ENCODE assay signal across 1 cellular context in the genomic region with DNA sequence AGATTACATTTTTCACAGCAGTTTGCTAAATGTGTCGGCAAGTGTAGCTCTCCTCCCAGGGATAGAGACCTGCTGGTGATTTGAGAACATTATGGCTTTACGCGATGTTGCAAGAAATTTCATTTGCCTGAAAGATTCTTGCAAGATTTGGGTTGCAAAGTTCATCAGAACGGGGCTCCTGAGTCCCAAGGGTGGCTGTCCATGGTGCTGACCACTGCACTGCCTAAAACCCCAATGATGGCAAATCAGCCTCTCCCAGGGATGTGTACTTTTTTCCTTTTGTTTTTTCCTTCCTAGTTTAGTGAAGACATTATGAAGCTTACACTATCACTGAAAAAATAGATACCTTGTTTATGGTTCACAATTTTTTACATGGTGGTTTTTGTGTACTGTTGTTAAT.
A peak's percentile ranks its signal among the peaks of the same experiment; 100 is the strongest.
TF ChIP-seq lines count a peak whose summit lies in the region.

No MANE protein-coding gene starts in this region.

TF ChIP-seq in WTC11, 78 proteins besides CTCF, POLR2A, EP300 and RAD21 (continued from another document):
- TF ChIP-seq, protein P1, sequence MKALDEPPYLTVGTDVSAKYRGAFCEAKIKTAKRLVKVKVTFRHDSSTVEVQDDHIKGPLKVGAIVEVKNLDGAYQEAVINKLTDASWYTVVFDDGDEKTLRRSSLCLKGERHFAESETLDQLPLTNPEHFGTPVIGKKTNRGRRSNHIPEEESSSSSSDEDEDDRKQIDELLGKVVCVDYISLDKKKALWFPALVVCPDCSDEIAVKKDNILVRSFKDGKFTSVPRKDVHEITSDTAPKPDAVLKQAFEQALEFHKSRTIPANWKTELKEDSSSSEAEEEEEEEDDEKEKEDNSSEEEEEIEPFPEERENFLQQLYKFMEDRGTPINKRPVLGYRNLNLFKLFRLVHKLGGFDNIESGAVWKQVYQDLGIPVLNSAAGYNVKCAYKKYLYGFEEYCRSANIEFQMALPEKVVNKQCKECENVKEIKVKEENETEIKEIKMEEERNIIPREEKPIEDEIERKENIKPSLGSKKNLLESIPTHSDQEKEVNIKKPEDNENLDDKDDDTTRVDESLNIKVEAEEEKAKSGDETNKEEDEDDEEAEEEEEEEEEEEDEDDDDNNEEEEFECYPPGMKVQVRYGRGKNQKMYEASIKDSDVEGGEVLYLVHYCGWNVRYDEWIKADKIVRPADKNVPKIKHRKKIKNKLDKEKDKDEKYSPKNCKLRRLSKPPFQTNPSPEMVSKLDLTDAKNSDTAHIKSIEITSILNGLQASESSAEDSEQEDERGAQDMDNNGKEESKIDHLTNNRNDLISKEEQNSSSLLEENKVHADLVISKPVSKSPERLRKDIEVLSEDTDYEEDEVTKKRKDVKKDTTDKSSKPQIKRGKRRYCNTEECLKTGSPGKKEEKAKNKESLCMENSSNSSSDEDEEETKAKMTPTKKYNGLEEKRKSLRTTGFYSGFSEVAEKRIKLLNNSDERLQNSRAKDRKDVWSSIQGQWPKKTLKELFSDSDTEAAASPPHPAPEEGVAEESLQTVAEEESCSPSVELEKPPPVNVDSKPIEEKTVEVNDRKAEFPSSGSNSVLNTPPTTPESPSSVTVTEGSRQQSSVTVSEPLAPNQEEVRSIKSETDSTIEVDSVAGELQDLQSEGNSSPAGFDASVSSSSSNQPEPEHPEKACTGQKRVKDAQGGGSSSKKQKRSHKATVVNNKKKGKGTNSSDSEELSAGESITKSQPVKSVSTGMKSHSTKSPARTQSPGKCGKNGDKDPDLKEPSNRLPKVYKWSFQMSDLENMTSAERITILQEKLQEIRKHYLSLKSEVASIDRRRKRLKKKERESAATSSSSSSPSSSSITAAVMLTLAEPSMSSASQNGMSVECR (CRISPR knock-in tag; IDR thresholded peaks at IDR 0.05; ENCODE audit: borderline replicate concordance): peak; percentile 87; the same call in 1 of the 2 replicates
- TF ChIP-seq IRF2 (CRISPR knock-in tag; IDR thresholded peaks at IDR 0.05; ENCODE audit: borderline replicate concordance, low read depth) (no peak), SMAD4 (CRISPR knock-in tag; IDR thresholded peaks at IDR 0.05) (0 out of 2 replicates have a peak, but pooled peaks have one; percentile 30), FOXK1 (CRISPR knock-in tag; IDR thresholded peaks at IDR 0.05) (0 out of 2 replicates have a peak, but pooled peaks have one; percentile 41), JUN (CRISPR knock-in tag; IDR thresholded peaks at IDR 0.05) (0 out of 2 replicates have a peak, but pooled peaks have one; percentile 40), ETV6 (CRISPR knock-in tag; IDR thresholded peaks at IDR 0.05) (0 out of 2 replicates have a peak, but pooled peaks have one; percentile 67), TEAD1 (CRISPR knock-in tag; IDR thresholded peaks at IDR 0.05) (0 out of 2 replicates have a peak, but pooled peaks have one; percentile 28), RELA (CRISPR knock-in tag; IDR thresholded peaks at IDR 0.05; ENCODE audit: borderline replicate concordance) (no peak), ZNF219 (CRISPR knock-in tag; IDR thresholded peaks at IDR 0.05; ENCODE audit: borderline replicate concordance) (peak; percentile 71; the same call in 1 of the 2 replicates), ZNF138 (CRISPR knock-in tag; conservative IDR thresholded peaks at IDR 0.05) (no peak)
- TF ChIP-seq, protein P2, sequence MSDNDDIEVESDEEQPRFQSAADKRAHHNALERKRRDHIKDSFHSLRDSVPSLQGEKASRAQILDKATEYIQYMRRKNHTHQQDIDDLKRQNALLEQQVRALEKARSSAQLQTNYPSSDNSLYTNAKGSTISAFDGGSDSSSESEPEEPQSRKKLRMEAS (CRISPR knock-in tag; IDR thresholded peaks at IDR 0.05): no peak
- TF ChIP-seq, protein P3, sequence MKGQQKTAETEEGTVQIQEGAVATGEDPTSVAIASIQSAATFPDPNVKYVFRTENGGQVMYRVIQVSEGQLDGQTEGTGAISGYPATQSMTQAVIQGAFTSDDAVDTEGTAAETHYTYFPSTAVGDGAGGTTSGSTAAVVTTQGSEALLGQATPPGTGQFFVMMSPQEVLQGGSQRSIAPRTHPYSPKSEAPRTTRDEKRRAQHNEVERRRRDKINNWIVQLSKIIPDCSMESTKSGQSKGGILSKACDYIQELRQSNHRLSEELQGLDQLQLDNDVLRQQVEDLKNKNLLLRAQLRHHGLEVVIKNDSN (CRISPR knock-in tag; IDR thresholded peaks at IDR 0.05): peak; percentile 57; the same call in 1 of the 2 replicates
